32 cellular contexts compared by ENCODE assay signal in genomic region chr3:38711321-38711720, GRCh38.
"Had no signal": no experiment of that assay in that cellular context is flagged by ENCODE, and none has a peak within 500 bp of the region (broad histone marks: within the 10 kb centered on the region; RNA-seq: fewer than 3 reads in every experiment).

No MANE protein-coding gene starts in this region.

- H3K4me1 Mint-ChIP-seq: activated CD4-positive, alpha-beta T cell treated with anti-CD3 and anti-CD28 coated beads for 36 hours; activated CD4-positive, alpha-beta T cell treated with anti-CD3 and anti-CD28 coated beads, Interleukin-2, amount 10 ng/mL, durations not matched to agents 24 days and 14 days; activated CD8-positive, alpha-beta memory T cell treated with anti-CD3 and anti-CD28 coated beads, Interleukin-2, amount 10 ng/mL, durations not matched to agents 7 days and 5 days; activated naive CD4-positive, alpha-beta T cell treated with anti-CD3 and anti-CD28 coated beads, Interleukin-2, amount 10 ng/mL, durations not matched to agents 7 days and 5 days; brain; central memory CD8-positive, alpha-beta T cell; endodermal cell; T-helper 17 cell had no signal

- H3K9me3 Mint-ChIP-seq: activated CD4-positive, alpha-beta memory T cell treated with anti-CD3 and anti-CD28 coated beads for 36 hours; activated CD4-positive, alpha-beta T cell treated with anti-CD3 and anti-CD28 coated beads, Interleukin-2, amount 10 ng/mL, durations not matched to agents 24 days and 14 days; activated naive CD4-positive, alpha-beta T cell treated with anti-CD3 and anti-CD28 coated beads, Interleukin-2, amount 10 ng/mL, durations not matched to agents 7 days and 5 days; activated naive CD4-positive, alpha-beta T cell treated with anti-CD3 and anti-CD28 coated beads, Interleukin-2, amount 50 U/mL, for 72 hours; activated naive CD8-positive, alpha-beta T cell treated with anti-CD3 and anti-CD28 coated beads, Interleukin-2, amount 10 ng/mL, durations not matched to agents 7 days and 5 days; activated T-cell treated with anti-CD3 and anti-CD28 coated beads, Interleukin-2, amount 50 U/mL, for 24 hours; activated T-cell treated with anti-CD3 and anti-CD28 coated beads, Interleukin-2, amount 50 U/mL, for 72 hours; brain; central memory CD8-positive, alpha-beta T cell; dendritic cell treated with granulocyte-macrophage colony-stimulating factor and Interleukin-4, amounts not matched to agents 40 ng/mL and 50 ng/mL, for 4 days; endodermal cell; T-helper 2 cell treated with Interferon-gamma antibody and Interleukin-4, amounts not matched to agents 5 μg/mL and 100 μg/mL, for 36 hours had no signal

- H3K36me3 ChIP-seq: ascending aorta, breast epithelium, esophagus squamous epithelium, gastroesophageal sphincter had no signal

- H3K27ac ChIP-seq: ascending aorta, breast epithelium, coronary artery, dorsolateral prefrontal cortex, esophagus squamous epithelium, gastroesophageal sphincter had no signal

- H3K27ac Mint-ChIP-seq: activated CD4-positive, alpha-beta memory T cell treated with anti-CD3 and anti-CD28 coated beads for 36 hours; activated CD4-positive, alpha-beta T cell treated with anti-CD3 and anti-CD28 coated beads for 36 hours; activated CD4-positive, alpha-beta T cell treated with anti-CD3 and anti-CD28 coated beads, Interleukin-2, amount 10 ng/mL, durations not matched to agents 24 days and 14 days; activated CD8-positive, alpha-beta memory T cell treated with anti-CD3 and anti-CD28 coated beads, Interleukin-2, amount 10 ng/mL, durations not matched to agents 7 days and 5 days; activated CD8-positive, alpha-beta T cell treated with anti-CD3 and anti-CD28 coated beads, Interleukin-2, amount 10 ng/mL, durations not matched to agents 7 days and 5 days; activated naive CD4-positive, alpha-beta T cell treated with anti-CD3 and anti-CD28 coated beads, Interleukin-2, amount 10 ng/mL, durations not matched to agents 7 days and 5 days; activated naive CD4-positive, alpha-beta T cell treated with anti-CD3 and anti-CD28 coated beads, Interleukin-2, amount 50 U/mL, for 72 hours; activated naive CD8-positive, alpha-beta T cell treated with anti-CD3 and anti-CD28 coated beads, Interleukin-2, amount 10 ng/mL, durations not matched to agents 7 days and 5 days; activated T-cell treated with anti-CD3 and anti-CD28 coated beads, Interleukin-2, amount 50 U/mL, for 24 hours; activated T-cell treated with anti-CD3 and anti-CD28 coated beads, Interleukin-2, amount 50 U/mL, for 72 hours; brain; dendritic cell treated with granulocyte-macrophage colony-stimulating factor and Interleukin-4, amounts not matched to agents 40 ng/mL and 50 ng/mL, for 4 days; endodermal cell; T-helper 17 cell; T-helper 2 cell treated with Interferon-gamma antibody and Interleukin-4, amounts not matched to agents 5 μg/mL and 100 μg/mL, for 36 hours had no signal

- DNase-seq: activated CD4-positive, alpha-beta memory T cell treated with anti-CD3 and anti-CD28 coated beads for 36 hours; activated CD4-positive, alpha-beta T cell treated with anti-CD3 and anti-CD28 coated beads for 36 hours; activated CD4-positive, alpha-beta T cell treated with anti-CD3 and anti-CD28 coated beads, Interleukin-2, amount 10 ng/mL, durations not matched to agents 24 days and 14 days; activated CD4-positive, CD25-positive, alpha-beta regulatory T cell; activated CD4-positive, CD25-positive, alpha-beta regulatory T cell treated with anti-CD3 and anti-CD28 coated beads, Interleukin-2, amount 50 U/mL, for 72 hours; activated CD8-positive, alpha-beta memory T cell treated with anti-CD3 and anti-CD28 coated beads, Interleukin-2, amount 10 ng/mL, durations not matched to agents 7 days and 5 days; activated CD8-positive, alpha-beta memory T cell treated with anti-CD3 and anti-CD28 coated beads, Interleukin-2, amount 50 U/mL, for 48 hours; activated CD8-positive, alpha-beta T cell treated with anti-CD3 and anti-CD28 coated beads, Interleukin-2, amount 10 ng/mL, durations not matched to agents 7 days and 5 days; activated gamma-delta T cell; activated naive CD4-positive, alpha-beta T cell; activated naive CD4-positive, alpha-beta T cell treated with anti-CD3 and anti-CD28 coated beads, Interleukin-2, amount 10 ng/mL, durations not matched to agents 7 days and 5 days; activated naive CD8-positive, alpha-beta T cell treated with anti-CD3 and anti-CD28 coated beads, Interleukin-2, amount 10 ng/mL, durations not matched to agents 7 days and 5 days; activated T-cell treated with anti-CD3 and anti-CD28 coated beads for 4 hours; activated T-cell treated with anti-CD3 and anti-CD28 coated beads, Interleukin-2, amount 50 U/mL, for 24 hours; activated T-cell treated with anti-CD3 and anti-CD28 coated beads, Interleukin-2, amount 50 U/mL, for 72 hours; dorsolateral prefrontal cortex; effector memory CD4-positive, alpha-beta T cell; endodermal cell; esophagus squamous epithelium; foreskin melanocyte; T-helper 1 cell; T-helper 17 cell; T1000 had no signal

- H3K4me3 Mint-ChIP-seq: activated CD4-positive, alpha-beta memory T cell treated with anti-CD3 and anti-CD28 coated beads for 36 hours; activated CD4-positive, alpha-beta T cell treated with anti-CD3 and anti-CD28 coated beads for 36 hours; activated CD4-positive, alpha-beta T cell treated with anti-CD3 and anti-CD28 coated beads, Interleukin-2, amount 10 ng/mL, durations not matched to agents 24 days and 14 days; activated CD8-positive, alpha-beta memory T cell treated with anti-CD3 and anti-CD28 coated beads, Interleukin-2, amount 10 ng/mL, durations not matched to agents 7 days and 5 days; activated CD8-positive, alpha-beta T cell treated with anti-CD3 and anti-CD28 coated beads, Interleukin-2, amount 10 ng/mL, durations not matched to agents 7 days and 5 days; activated naive CD4-positive, alpha-beta T cell treated with anti-CD3 and anti-CD28 coated beads, Interleukin-2, amount 10 ng/mL, durations not matched to agents 7 days and 5 days; activated naive CD8-positive, alpha-beta T cell treated with anti-CD3 and anti-CD28 coated beads, Interleukin-2, amount 10 ng/mL, durations not matched to agents 7 days and 5 days; activated T-cell treated with anti-CD3 and anti-CD28 coated beads, Interleukin-2, amount 50 U/mL, for 24 hours; activated T-cell treated with anti-CD3 and anti-CD28 coated beads, Interleukin-2, amount 50 U/mL, for 72 hours; brain; central memory CD8-positive, alpha-beta T cell; dendritic cell treated with granulocyte-macrophage colony-stimulating factor and Interleukin-4, amounts not matched to agents 40 ng/mL and 50 ng/mL, for 4 days; endodermal cell; T-helper 17 cell; T-helper 2 cell treated with Interferon-gamma antibody and Interleukin-4, amounts not matched to agents 5 μg/mL and 100 μg/mL, for 36 hours had no signal

- H3K27me3 ChIP-seq: ascending aorta, breast epithelium had no signal

- H3K4me1 ChIP-seq: ascending aorta, breast epithelium, esophagus squamous epithelium, gastroesophageal sphincter had no signal

- H3K4me3 ChIP-seq: ascending aorta, breast epithelium, coronary artery, dorsolateral prefrontal cortex, esophagus squamous epithelium, gastroesophageal sphincter had no signal

- ATAC-seq: activated CD4-positive, alpha-beta T cell treated with anti-CD3 and anti-CD28 coated beads for 36 hours; activated CD8-positive, alpha-beta memory T cell treated with anti-CD3 and anti-CD28 coated beads, Interleukin-2, amount 10 ng/mL, durations not matched to agents 7 days and 5 days; activated CD8-positive, alpha-beta T cell treated with anti-CD3 and anti-CD28 coated beads, Interleukin-2, amount 10 ng/mL, durations not matched to agents 7 days and 5 days; activated naive CD4-positive, alpha-beta T cell treated with anti-CD3 and anti-CD28 coated beads, Interleukin-2, amount 50 U/mL, for 72 hours; activated T-cell treated with anti-CD3 and anti-CD28 coated beads, Interleukin-2, amount 50 U/mL, for 72 hours; gastroesophageal sphincter; T-helper 17 cell had no signal

- H3K9me3 ChIP-seq: ascending aorta, breast epithelium, esophagus squamous epithelium, gastroesophageal sphincter had no signal
